ENCODE assay signal across 20 cellular contexts in the genomic region with DNA sequence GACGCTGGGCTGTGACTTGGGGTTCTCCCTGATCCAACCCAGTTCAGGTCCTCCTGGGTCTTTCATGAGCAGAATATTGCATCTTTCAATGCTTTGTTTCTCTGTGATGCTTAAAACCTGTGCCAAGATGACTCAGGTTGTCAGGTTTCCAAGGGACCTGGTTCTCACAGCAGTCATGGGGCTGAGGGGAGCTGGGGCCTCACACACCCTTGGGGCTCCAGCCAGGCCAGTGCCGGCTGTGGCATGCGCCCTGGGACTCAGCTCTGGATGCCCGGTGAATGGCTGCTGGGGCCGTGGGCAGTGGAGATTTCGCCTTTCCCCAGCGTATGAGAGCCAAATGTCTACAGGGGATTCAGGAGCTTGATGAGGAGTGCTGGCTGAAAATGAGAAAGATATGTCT. TPM values are rescaled to one million over a fixed set of nuclear protein-coding genes. Genes with fewer than 3 reads are reported as not detected.
DNase-seq lines count a peak whose midpoint lies in the region; ATAC-seq and TF ChIP-seq lines count a peak whose summit lies in the region.
"Had no signal": no experiment of that assay in that cellular context is flagged by ENCODE, and none has a peak within 500 bp of the region (broad histone marks: within the 10 kb centered on the region; RNA-seq: fewer than 3 reads in every experiment).

No MANE protein-coding gene starts in this region.

- no peaks in the 10 kb centered on the region for H3K9me3 Mint-ChIP-seq in stimulated activated naive CD8-positive, alpha-beta T cell treated with anti-CD3 and anti-CD28 coated beads, Interleukin-15, amount 100 ng/mL, for 72 hours
- H3K9me3 Mint-ChIP-seq: HFFc6 had no signal

- no peak overlapping the region for H3K14ac ChIP-seq in neuronal stem cell (ENCODE audit: low read length)

- ATAC-seq in stimulated activated naive CD8-positive, alpha-beta T cell treated with anti-CD3 and anti-CD28 coated beads, Interleukin-15, amount 100 ng/mL, for 72 hours, result peak; percentile 29
- ATAC-seq in stimulated activated naive CD8-positive, alpha-beta T cell treated with anti-CD3 and anti-CD28 coated beads, Interleukin-15, Interleukin-2, amounts not matched to agents 100 U/mL and 50 U/mL, for 24 hours, result no peak
- ATAC-seq in RWPE2 (ENCODE audit: low read depth), result peak; percentile 42; the same call in 1 of the 3 replicates
- ATAC-seq in gastrocnemius medialis, result no peak
- no peak for ATAC-seq in left colon

- H2BK5ac ChIP-seq in neuronal stem cell (ENCODE audit: low read length), result peak overlapping the region; percentile 11

- H2BK12ac ChIP-seq in neuronal stem cell (ENCODE audit: low read length), result no peak overlapping the region

- H3K4ac ChIP-seq in neuronal stem cell (ENCODE audit: low read length), result no peak overlapping the region

- H3K4me3 ChIP-seq in RWPE2 (ENCODE audit: severe bottlenecking) (no peak overlapping the region), esophagus squamous epithelium (no peak overlapping the region), neuronal stem cell (ENCODE audit: low read length in 2 of 2) (no peak overlapping the region), gastrocnemius medialis (no peak overlapping the region)
- H3K4me3 ChIP-seq: Peyer's patch had no signal

- no peaks in the 10 kb centered on the region for H3K9me3 ChIP-seq in RWPE2 (ENCODE audit: severe bottlenecking)
- H3K9me3 ChIP-seq in esophagus squamous epithelium, result no peaks in the 10 kb centered on the region
- peaks cover 0 to 2% of the 10 kb centered on the region in 2 donors for H3K9me3 ChIP-seq in neuronal stem cell (replicated peaks in 1 of 2; ENCODE audit: control insufficient read depth in 2 of 2, insufficient read depth in 1 of 2, low read depth in 1 of 2, low read length in 2 of 2)
- H3K9me3 ChIP-seq in gastrocnemius medialis, result no peaks in the 10 kb centered on the region
- H3K9me3 ChIP-seq: Peyer's patch had no signal

- H3K27ac ChIP-seq in RWPE2 (ENCODE audit: poor library complexity, severe bottlenecking) (no peak overlapping the region), esophagus squamous epithelium (peak overlapping the region; percentile 59 to 90 (median 86)), neuronal stem cell (replicated peaks; ENCODE audit: low read length) (no peak overlapping the region), gastrocnemius medialis (no peak overlapping the region)
- H3K27ac ChIP-seq: Peyer's patch had no signal

- H4K8ac ChIP-seq in neuronal stem cell (ENCODE audit: low read depth, low read length), result no peak overlapping the region

- 31 to 54% methylated on average over 3 to 4 of the region's 7 CpGs for WGBS in esophagus squamous epithelium, 2 donors
- WGBS in neuronal stem cell (ENCODE audit: extremely low coverage in 2 of 2, insufficient read length in 2 of 2, insufficient replicate concordance in 1 of 2), 2 donors, result no CpG with 5 or more reads among the region's 7 CpGs

- H3K4me1 ChIP-seq in RWPE2 (ENCODE audit: insufficient read depth, poor library complexity, severe bottlenecking), result peaks cover 12% of the 10 kb centered on the region
- H3K4me1 ChIP-seq in esophagus squamous epithelium, result peaks cover 15 to 53% (median 27%) of the 10 kb centered on the region in 3 donors
- H3K4me1 ChIP-seq in neuronal stem cell (ENCODE audit: control insufficient read depth in 2 of 2, insufficient read depth in 1 of 2, low read depth in 1 of 2, low read length in 2 of 2), result peaks cover 0 to 9% of the 10 kb centered on the region in 2 donors
- H3K4me1 ChIP-seq in gastrocnemius medialis, result no peaks in the 10 kb centered on the region

- H3K27me3 Mint-ChIP-seq in stimulated activated naive CD8-positive, alpha-beta T cell treated with anti-CD3 and anti-CD28 coated beads, Interleukin-15, amount 100 ng/mL, for 72 hours, result no peaks in the 10 kb centered on the region

- no peak overlapping the region for H3K23ac ChIP-seq in neuronal stem cell (ENCODE audit: low read depth, low read length, poor library complexity)

- H3K4me3 Mint-ChIP-seq in stimulated activated naive CD8-positive, alpha-beta T cell treated with anti-CD3 and anti-CD28 coated beads, Interleukin-15, amount 100 ng/mL, for 72 hours, result no peak overlapping the region
- H3K4me3 Mint-ChIP-seq: CD14-positive monocyte, HFFc6 had no signal

- DNase-seq in stimulated activated naive CD8-positive, alpha-beta T cell treated with anti-CD3 and anti-CD28 coated beads, Interleukin-15, amount 100 ng/mL, for 72 hours, result no peak
- no peak for DNase-seq in stimulated activated naive CD8-positive, alpha-beta T cell treated with anti-CD3 and anti-CD28 coated beads, Interleukin-15, Interleukin-2, amounts not matched to agents 100 U/mL and 50 U/mL, for 24 hours
- no peak for DNase-seq in RWPE2 (ENCODE audit: low spot score)
- no peak for DNase-seq in esophagus squamous epithelium (lab: John Stamatoyannopoulos, UW)
- DNase-seq in neuronal stem cell (ENCODE audit: low spot score), result no peak
- no peak for DNase-seq in SW480 (ENCODE audit: low spot score)
- DNase-seq in gastrocnemius medialis, result no peak
- DNase-seq in left colon, result no peak
- DNase-seq: ACHN, AML-193, Calu3, HFFc6, KBM-7, NCI-H1048, NCI-H1436 treated with DMSO at 0.1 percent for 48 hours, NCI-H2081, NCI-H2227 treated with DMSO at 0.1 percent for 48 hours, NCI-H524, Peyer's patch had no signal

- H3K4me2 ChIP-seq in neuronal stem cell (ENCODE audit: insufficient read depth, low read length, poor library complexity, severe bottlenecking), result no peak overlapping the region

- peak overlapping the region; percentile 50 for H2AK5ac ChIP-seq in neuronal stem cell (ENCODE audit: low read depth, low read length)

- no peak overlapping the region for H3K27ac Mint-ChIP-seq in stimulated activated naive CD8-positive, alpha-beta T cell treated with anti-CD3 and anti-CD28 coated beads, Interleukin-15, amount 100 ng/mL, for 72 hours
- H3K27ac Mint-ChIP-seq: CD14-positive monocyte, HFFc6 had no signal

- no peak overlapping the region for H2AFZ ChIP-seq in neuronal stem cell (ENCODE audit: low read length)

- TF ChIP-seq POLR2A in esophagus squamous epithelium (IDR thresholded peaks at IDR 0.05) (no peak), gastrocnemius medialis (IDR thresholded peaks at IDR 0.05) (no peak)

- TF ChIP-seq CTCF in RWPE2 (IDR thresholded peaks at IDR 0.05; ENCODE audit: poor library complexity, severe bottlenecking) (no peak), esophagus squamous epithelium (IDR thresholded peaks at IDR 0.05) (no peak), gastrocnemius medialis (IDR thresholded peaks at IDR 0.05 in 4 of 5, conservative IDR thresholded peaks at IDR 0.05 in 1 of 5) (no peak)

- H2BK120ac ChIP-seq in neuronal stem cell (ENCODE audit: low read depth, low read length), result no peak overlapping the region

- H3K79me1 ChIP-seq in neuronal stem cell (ENCODE audit: low read depth, low read length), result no peaks in the 10 kb centered on the region

- H3K27me3 ChIP-seq in RWPE2 (ENCODE audit: insufficient read depth, poor library complexity, severe bottlenecking), result no peaks in the 10 kb centered on the region
- no peaks in the 10 kb centered on the region for H3K27me3 ChIP-seq in esophagus squamous epithelium
- H3K27me3 ChIP-seq in neuronal stem cell (ENCODE audit: control insufficient read depth in 3 of 3, insufficient read depth in 3 of 3, low read depth in 1 of 3, low read length in 3 of 3), result peaks cover 0 to 9% (median 0%) of the 10 kb centered on the region in 3 experiments
- H3K27me3 ChIP-seq in gastrocnemius medialis, result no peaks in the 10 kb centered on the region
- H3K27me3 ChIP-seq: Peyer's patch had no signal

- H4K91ac ChIP-seq in neuronal stem cell (ENCODE audit: low read depth, low read length, poor library complexity), result no peak overlapping the region

- H3K18ac ChIP-seq in neuronal stem cell (ENCODE audit: low read length), result no peak overlapping the region

- H3K4me1 Mint-ChIP-seq in stimulated activated naive CD8-positive, alpha-beta T cell treated with anti-CD3 and anti-CD28 coated beads, Interleukin-15, amount 100 ng/mL, for 72 hours, result peaks cover 73% of the 10 kb centered on the region
- H3K4me1 Mint-ChIP-seq: CD14-positive monocyte had no signal

- peak overlapping the region; percentile 4 for H2BK15ac ChIP-seq in neuronal stem cell (ENCODE audit: low read length)

- intact Hi-C loops in esophagus squamous epithelium (cut with DNase I) (no loop called here), gastrocnemius medialis (cut with DNase I; ENCODE audit: low total_unique reads) (no loop called here), left colon (cut with DNase I, micrococcal nuclease) (no loop called here)

- in situ Hi-C loops in gastrocnemius medialis (cut with MboI; ENCODE audit: low sequenced_read_pairs in 4 of 4), result no loop called here

- no peak overlapping the region for H3K9ac ChIP-seq in neuronal stem cell (ENCODE audit: low read depth, low read length, poor library complexity)

- H3K36me3 ChIP-seq in RWPE2 (ENCODE audit: low read depth) (no peaks in the 10 kb centered on the region), esophagus squamous epithelium (no peaks in the 10 kb centered on the region), neuronal stem cell (replicated peaks in 1 of 2; ENCODE audit: control insufficient read depth in 2 of 2, insufficient read depth in 2 of 2, low read length in 2 of 2) (no peaks in the 10 kb centered on the region), gastrocnemius medialis (no peaks in the 10 kb centered on the region)
- H3K36me3 ChIP-seq: Peyer's patch had no signal

RNA-seq across cellular contexts. Expression of gene EDAR, which starts 29.6 kb away (rescaled TPM):
- total RNA-seq in esophagus squamous epithelium, result 1 to 10 TPM; 3.9 to 5.3 (median 4.4) TPM
- not detected for polyA plus RNA-seq in neuronal stem cell (2013, experiment 1 of 2)
- not detected for polyA plus RNA-seq in neuronal stem cell (2013, experiment 2 of 2)
- total RNA-seq in gastrocnemius medialis, result not detected
- total RNA-seq in left colon, result under 1 TPM; 0.43 to 0.61 TPM
- total RNA-seq: Calu3, HFFc6 had no signal
- polyA plus RNA-seq: CD14-positive monocyte had no signal

Comparison
In these comparisons a context has a peak if more than half of its experiments do, and no peak if none do; other contexts are left out.
1. ATAC-seq: peak in stimulated activated naive CD8-positive, alpha-beta T cell treated with anti-CD3 and anti-CD28 coated beads, Interleukin-15, amount 100 ng/mL, for 72 hours (single experiment) and RWPE2 (single experiment); none in stimulated activated naive CD8-positive, alpha-beta T cell treated with anti-CD3 and anti-CD28 coated beads, Interleukin-15, Interleukin-2, amounts not matched to agents 100 U/mL and 50 U/mL, for 24 hours (single experiment), gastrocnemius medialis (0 of 2) and left colon (single experiment).
2. H3K27ac ChIP-seq: peak in esophagus squamous epithelium (4 of 4); none in RWPE2 (single experiment), neuronal stem cell (single experiment) and gastrocnemius medialis (0 of 4).